20 cellular contexts compared by ENCODE assay signal in genomic region chr12:51938744-51939143, GRCh38. TPM values are rescaled to one million over a fixed set of nuclear protein-coding genes. Genes with fewer than 3 reads are reported as not detected.
"Had no signal": no experiment of that assay in that cellular context is flagged by ENCODE, and none has a peak within 500 bp of the region (broad histone marks: within the 10 kb centered on the region; RNA-seq: fewer than 3 reads in every experiment).

No MANE protein-coding gene starts in this region.

- H3K9me3 ChIP-seq: ovary, thoracic aorta had no signal

- H3K4me3 ChIP-seq: lung, neural progenitor cell, ovary, thoracic aorta had no signal

- H3K27ac ChIP-seq: brain microvascular endothelial cell, neural progenitor cell, ovary, thoracic aorta had no signal

- H3K36me3 ChIP-seq: brain microvascular endothelial cell, neural progenitor cell, ovary, thoracic aorta had no signal

- H3K27ac Mint-ChIP-seq: activated B cell treated with CpG ODN at 0.5 μM for 24 hours; activated CD8-positive, alpha-beta T cell treated with anti-CD3 and anti-CD28 coated beads, Interleukin-2, amount 10 ng/mL, durations not matched to agents 7 days and 5 days; activated naive CD8-positive, alpha-beta T cell treated with anti-CD3 and anti-CD28 coated beads, Interleukin-2, amount 10 ng/mL, durations not matched to agents 7 days and 5 days; dendritic cell treated with granulocyte-macrophage colony-stimulating factor and Interleukin-4, amounts not matched to agents 40 ng/mL and 50 ng/mL, for 4 days; naive B cell; neural progenitor cell had no signal

- DNase-seq: activated B cell treated with CpG ODN at 0.5 μM for 24 hours; activated CD4-positive, alpha-beta T cell treated with anti-CD3 and anti-CD28 coated beads for 48 hours; activated CD8-positive, alpha-beta T cell treated with anti-CD3 and anti-CD28 coated beads, Interleukin-2, amount 10 ng/mL, durations not matched to agents 7 days and 5 days; activated naive CD4-positive, alpha-beta T cell; activated naive CD8-positive, alpha-beta T cell treated with anti-CD3 and anti-CD28 coated beads, Interleukin-2, amount 10 ng/mL, durations not matched to agents 7 days and 5 days; brain microvascular endothelial cell; cerebellar nuclear complex; effector memory CD4-positive, alpha-beta T cell; naive B cell; ovary; stimulated activated CD4-positive, alpha-beta T cell treated with anti-CD3 and anti-CD28 coated beads, Interleukin-1b, Interleukin-23, amount 100 ng/mL, for 48 hours; stimulated activated naive CD8-positive, alpha-beta T cell treated with anti-CD3 and anti-CD28 coated beads, Interleukin-15, amount 100 ng/mL, for 72 hours; T-helper 2 cell had no signal

- H3K27me3 ChIP-seq: brain microvascular endothelial cell, neural progenitor cell, ovary had no signal

- H3K9ac ChIP-seq: neural progenitor cell had no signal

- H3K4me1 Mint-ChIP-seq: activated B cell treated with CpG ODN at 0.5 μM for 24 hours, naive B cell had no signal

- H3K36me3 Mint-ChIP-seq: activated naive CD8-positive, alpha-beta T cell treated with anti-CD3 and anti-CD28 coated beads, Interleukin-2, amount 10 ng/mL, durations not matched to agents 7 days and 5 days; neural progenitor cell had no signal

- ATAC-seq: activated CD8-positive, alpha-beta T cell treated with anti-CD3 and anti-CD28 coated beads, Interleukin-2, amount 10 ng/mL, durations not matched to agents 7 days and 5 days; sciatic nerve; stimulated activated naive CD8-positive, alpha-beta T cell treated with anti-CD3 and anti-CD28 coated beads, Interleukin-15, amount 100 ng/mL, for 72 hours had no signal

- H3K4me3 Mint-ChIP-seq: activated B cell treated with CpG ODN at 0.5 μM for 24 hours; activated CD8-positive, alpha-beta T cell treated with anti-CD3 and anti-CD28 coated beads, Interleukin-2, amount 10 ng/mL, durations not matched to agents 7 days and 5 days; activated naive CD8-positive, alpha-beta T cell treated with anti-CD3 and anti-CD28 coated beads, Interleukin-2, amount 10 ng/mL, durations not matched to agents 7 days and 5 days; dendritic cell treated with granulocyte-macrophage colony-stimulating factor and Interleukin-4, amounts not matched to agents 40 ng/mL and 50 ng/mL, for 4 days; naive B cell; neural progenitor cell; stimulated activated naive CD8-positive, alpha-beta T cell treated with anti-CD3 and anti-CD28 coated beads, Interleukin-15, amount 100 ng/mL, for 72 hours had no signal

- H3K9me3 Mint-ChIP-seq: activated B cell treated with CpG ODN at 0.5 μM for 24 hours; stimulated activated naive CD8-positive, alpha-beta T cell treated with anti-CD3 and anti-CD28 coated beads, Interleukin-15, amount 100 ng/mL, for 72 hours had no signal

RNA-seq across cellular contexts. Expression of gene ACVRL1, which starts 31.4 kb away (rescaled TPM):
- total RNA-seq: activated B cell treated with CpG ODN at 0.5 μM for 24 hours; activated CD8-positive, alpha-beta T cell treated with anti-CD3 and anti-CD28 coated beads, Interleukin-2, amount 10 ng/mL, durations not matched to agents 7 days and 5 days; activated naive CD8-positive, alpha-beta T cell treated with anti-CD3 and anti-CD28 coated beads, Interleukin-2, amount 10 ng/mL, durations not matched to agents 7 days and 5 days had no signal

RNA-seq across cellular contexts. Expression of gene ANKRD33, which starts 50.8 kb away (rescaled TPM):
- total RNA-seq: activated B cell treated with CpG ODN at 0.5 μM for 24 hours; activated CD8-positive, alpha-beta T cell treated with anti-CD3 and anti-CD28 coated beads, Interleukin-2, amount 10 ng/mL, durations not matched to agents 7 days and 5 days; activated naive CD8-positive, alpha-beta T cell treated with anti-CD3 and anti-CD28 coated beads, Interleukin-2, amount 10 ng/mL, durations not matched to agents 7 days and 5 days; epithelial cell of proximal tubule; ovary; thoracic aorta; ureter had no signal
- polyA plus RNA-seq: ovary had no signal
